In genomic region chr14:21825845-21826244, GRCh38 we compare ENCODE assay signal across 11 cellular contexts.
"Had no signal": no experiment of that assay in that cellular context is flagged by ENCODE, and none has a peak within 500 bp of the region (broad histone marks: within the 10 kb centered on the region; RNA-seq: fewer than 3 reads in every experiment).

No MANE protein-coding gene starts in this region.

- H3K4me3 ChIP-seq: left ventricle myocardium inferior, ovary, stomach, thoracic aorta had no signal

- H3K27ac ChIP-seq: left ventricle myocardium inferior, ovary, stomach, thoracic aorta had no signal

- H3K9me3 ChIP-seq: left ventricle myocardium inferior, ovary, stomach, thoracic aorta had no signal

- H3K4me1 Mint-ChIP-seq: brain had no signal

- H3K4me1 ChIP-seq: left ventricle myocardium inferior, stomach had no signal

- H3K36me3 Mint-ChIP-seq: brain had no signal

- H3K27me3 ChIP-seq: ovary had no signal

- H3K9me3 Mint-ChIP-seq: brain; central memory CD8-positive, alpha-beta T cell had no signal

- DNase-seq: activated CD4-positive, CD25-positive, alpha-beta regulatory T cell treated with anti-CD3 and anti-CD28 coated beads, Interleukin-2, amount 50 U/mL, for 72 hours; amniotic stem cell; cortex of kidney; kidney; left ventricle myocardium inferior; ovary; Right ventricle myocardium superior; stomach had no signal

- H3K27ac Mint-ChIP-seq: brain had no signal

- H3K4me3 Mint-ChIP-seq: brain; central memory CD8-positive, alpha-beta T cell had no signal

- H3K36me3 ChIP-seq: left ventricle myocardium inferior, ovary, stomach, thoracic aorta had no signal
